15 cellular contexts compared by ENCODE assay signal in genomic region chr3:164365242-164365641, GRCh38.
DNase-seq lines count a peak whose midpoint lies in the region; ATAC-seq and TF ChIP-seq lines count a peak whose summit lies in the region.
"Had no signal": no experiment of that assay in that cellular context is flagged by ENCODE, and none has a peak within 500 bp of the region (broad histone marks: within the 10 kb centered on the region; RNA-seq: fewer than 3 reads in every experiment).

No MANE protein-coding gene starts in this region.

- DNase-seq in cardiac muscle cell (ENCODE audit: low read depth in 1 of 2, low spot score in 1 of 2): peak in 1 of 2 donors; percentile 79
- DNase-seq in right cardiac atrium: no peak
- peak; percentile 38 for DNase-seq in adipocyte (ENCODE audit: low read depth)
- no peak for DNase-seq in left cardiac atrium
- DNase-seq in tibial nerve (ENCODE audit: low spot score in 2 of 2): no peak
- DNase-seq in esophagus muscularis mucosa (ENCODE audit: extremely low spot score): no peak
- DNase-seq: BE2C; C1 segment of cervical spinal cord; CD4-positive, CD25-positive, alpha-beta regulatory T cell; CD8-positive, alpha-beta memory T cell; COR-L47; DMS 273 treated with DMSO at 0.1 percent for 48 hours; H9; IMR-90 had no signal

- peak overlapping the region; percentile 59 for H3K27ac ChIP-seq in cardiac muscle cell
- H3K27ac ChIP-seq in right cardiac atrium (ENCODE audit: low read length): no peak overlapping the region
- no peak overlapping the region for H3K27ac ChIP-seq in tibial nerve
- H3K27ac ChIP-seq in esophagus muscularis mucosa (replicated peaks in 1 of 4): no peak overlapping the region

- intact Hi-C loops in right cardiac atrium (cut with DNase I): no loop called here
- intact Hi-C loops in left cardiac atrium (cut with DNase I): no loop called here
- intact Hi-C loops in esophagus muscularis mucosa (cut with DNase I): no loop called here

- H3K36me3 ChIP-seq in cardiac muscle cell (no peaks in the 10 kb centered on the region), adipocyte (ENCODE audit: control insufficient read depth, insufficient read depth, low read length, severe bottlenecking) (no peaks in the 10 kb centered on the region), tibial nerve (no peaks in the 10 kb centered on the region), esophagus muscularis mucosa (no peaks in the 10 kb centered on the region)
- H3K36me3 ChIP-seq: BE2C had no signal

- H3K27me3 ChIP-seq in cardiac muscle cell (no peaks in the 10 kb centered on the region), right cardiac atrium (ENCODE audit: control insufficient read depth, insufficient read depth) (no peaks in the 10 kb centered on the region), adipocyte (replicated peaks; ENCODE audit: control insufficient read depth, insufficient read depth, low read length) (no peaks in the 10 kb centered on the region), tibial nerve (no peaks in the 10 kb centered on the region), esophagus muscularis mucosa (no peaks in the 10 kb centered on the region)
- H3K27me3 ChIP-seq: BE2C had no signal

- no peak overlapping the region for H3K9ac ChIP-seq in adipocyte (ENCODE audit: low read length)

- H3K4me3 ChIP-seq in cardiac muscle cell: no peak overlapping the region
- H3K4me3 ChIP-seq in right cardiac atrium (ENCODE audit: low read length): no peak overlapping the region
- H3K4me3 ChIP-seq in adipocyte (ENCODE audit: low read length): no peak overlapping the region
- no peak overlapping the region for H3K4me3 ChIP-seq in tibial nerve
- no peak overlapping the region for H3K4me3 ChIP-seq in esophagus muscularis mucosa

- 64% methylated on average over 1 of the region's 1 CpG for WGBS in right cardiac atrium
- 64 to 72% methylated on average over 1 of the region's 1 CpG for WGBS in tibial nerve, 2 donors
- WGBS in esophagus muscularis mucosa: 83% methylated on average over 1 of the region's 1 CpG

- ATAC-seq in right cardiac atrium (no peak), left cardiac atrium (peak; percentile 19 to 35), HG03159 (IDR thresholded peaks at IDR 0.05; ENCODE audit: unreplicated experiment) (no peak)

- TF ChIP-seq EP300 in tibial nerve (IDR thresholded peaks at IDR 0.05) (no peak), esophagus muscularis mucosa (IDR thresholded peaks at IDR 0.05) (no peak)

- no peak for TF ChIP-seq CTCF in cardiac muscle cell (IDR thresholded peaks at IDR 0.05; ENCODE audit: low read depth, low read length)
- TF ChIP-seq CTCF in tibial nerve (IDR thresholded peaks at IDR 0.05): no peak
- no peak for TF ChIP-seq CTCF in esophagus muscularis mucosa (IDR thresholded peaks at IDR 0.05)

- H3K4me1 ChIP-seq in cardiac muscle cell (ENCODE audit: low read depth) (peaks cover 25% of the 10 kb centered on the region), right cardiac atrium (ENCODE audit: control insufficient read depth, insufficient read depth, low read length) (no peaks in the 10 kb centered on the region), adipocyte (ENCODE audit: control insufficient read depth, insufficient read depth, low read length) (no peaks in the 10 kb centered on the region), tibial nerve (no peaks in the 10 kb centered on the region), esophagus muscularis mucosa (no peaks in the 10 kb centered on the region)
- H3K4me1 ChIP-seq: BE2C had no signal

- no peaks in the 10 kb centered on the region for H3K9me3 ChIP-seq in cardiac muscle cell (ENCODE audit: low read depth)
- no peaks in the 10 kb centered on the region for H3K9me3 ChIP-seq in right cardiac atrium (ENCODE audit: control insufficient read depth, low read length)
- H3K9me3 ChIP-seq in adipocyte (ENCODE audit: control insufficient read depth, low read length): no peaks in the 10 kb centered on the region
- H3K9me3 ChIP-seq in tibial nerve: no peaks in the 10 kb centered on the region
- H3K9me3 ChIP-seq in esophagus muscularis mucosa: no peaks in the 10 kb centered on the region
- H3K9me3 ChIP-seq: BE2C had no signal

- no peak for TF ChIP-seq POLR2A in tibial nerve (IDR thresholded peaks at IDR 0.05)
- TF ChIP-seq POLR2A in esophagus muscularis mucosa (IDR thresholded peaks at IDR 0.05; ENCODE audit: low read depth): no peak

Comparison
In these comparisons a context has a peak if more than half of its experiments do, and no peak if none do; other contexts are left out.
1. ATAC-seq: peak in left cardiac atrium (2 of 2); none in right cardiac atrium (0 of 2) and HG03159 (single experiment).